Comparison of ENCODE assay signal across 11 cellular contexts in the genomic region with DNA sequence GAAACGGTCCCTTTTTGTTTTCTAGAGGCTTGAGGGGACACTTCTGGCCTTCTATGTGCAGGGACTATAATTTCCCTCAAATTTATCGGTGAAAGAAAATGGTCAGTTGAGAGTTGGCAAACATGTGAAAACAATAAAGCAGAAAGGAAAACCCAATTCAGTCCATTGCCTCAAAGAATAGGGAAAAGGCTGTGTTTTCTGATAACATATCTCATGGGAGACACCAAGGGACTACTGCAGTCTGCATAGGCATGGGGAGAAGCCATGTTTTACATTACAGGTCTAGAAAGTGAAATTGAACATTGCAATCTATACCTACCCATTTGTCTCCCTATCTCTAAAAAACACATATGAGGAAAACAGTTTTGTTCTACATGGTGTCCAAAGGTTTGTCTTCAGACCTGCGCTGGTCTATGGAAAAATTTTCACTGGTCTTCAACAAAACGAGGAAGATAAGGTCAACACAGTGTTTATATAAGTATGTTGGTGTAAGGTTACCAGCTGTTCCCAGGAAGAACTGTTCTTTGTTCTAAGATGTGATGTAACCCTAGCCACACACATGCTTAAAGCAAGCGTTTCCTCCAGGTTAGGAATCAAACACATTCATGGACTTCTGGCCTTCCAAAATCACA.
DNase-seq lines count a peak whose midpoint lies in the region; ATAC-seq and TF ChIP-seq lines count a peak whose summit lies in the region.
"Had no signal": no experiment of that assay in that cellular context is flagged by ENCODE, and none has a peak within 500 bp of the region (broad histone marks: within the 10 kb centered on the region; RNA-seq: fewer than 3 reads in every experiment).

No MANE protein-coding gene starts in this region.

- CTCF ChIA-PET in Caco-2 (lab: Charles Lee), result no interaction called here

- ATAC-seq in left lung, result peak; percentile 26
- no peak for ATAC-seq in HG03521 (IDR thresholded peaks at IDR 0.05; ENCODE audit: unreplicated experiment)
- no peak for ATAC-seq in GM18511 (IDR thresholded peaks at IDR 0.05; ENCODE audit: unreplicated experiment)
- ATAC-seq: foreskin keratinocyte, T-cell had no signal

- peaks cover 6% of the 10 kb centered on the region for H3K36me3 Mint-ChIP-seq in Caco-2 (ENCODE audit: insufficient read depth, unreplicated experiment)
- H3K36me3 Mint-ChIP-seq: T-cell had no signal

- H3K27me3 ChIP-seq in Caco-2 (replicated peaks; ENCODE audit: control insufficient read depth, insufficient read depth, low read length) (no peaks in the 10 kb centered on the region), left lung (no peaks in the 10 kb centered on the region)
- H3K27me3 ChIP-seq: foreskin keratinocyte, neutrophil had no signal

- no peak for TF ChIP-seq CTCF in Caco-2 (IDR thresholded peaks at IDR 0.05; ENCODE audit: insufficient read depth in 1 of 2, low read depth in 1 of 2, low read length in 1 of 2, severe bottlenecking in 1 of 2, unreplicated experiment in 1 of 2)
- no peak for TF ChIP-seq CTCF in LNCaP clone FGC (IDR thresholded peaks at IDR 0.05; ENCODE audit: control insufficient read depth, extremely low read depth, insufficient read depth)
- no peak for TF ChIP-seq CTCF in left lung (IDR thresholded peaks at IDR 0.05)

- no peaks in the 10 kb centered on the region for H3K9me3 Mint-ChIP-seq in Caco-2 (ENCODE audit: unreplicated experiment)
- H3K9me3 Mint-ChIP-seq: T-cell had no signal

- peak overlapping the region; percentile 67 for H3K27ac Mint-ChIP-seq in Caco-2 (ENCODE audit: unreplicated experiment)
- H3K27ac Mint-ChIP-seq: T-cell had no signal

- H3K27ac ChIP-seq in left lung, result no peak overlapping the region
- H3K27ac ChIP-seq: foreskin keratinocyte, neutrophil had no signal

- peaks cover 23% of the 10 kb centered on the region for H3K4me1 Mint-ChIP-seq in Caco-2 (ENCODE audit: low read depth, unreplicated experiment)

- intact Hi-C loops in Caco-2 (cut with micrococcal nuclease; ENCODE audit: unreplicated experiment) (no loop called here), left lung (cut with DNase I) (no loop called here)

- no peak overlapping the region for H3K4me3 ChIP-seq in Caco-2 (ENCODE audit: low read depth, low read length)
- no peak overlapping the region for H3K4me3 ChIP-seq in LNCaP clone FGC (ENCODE audit: low read depth, low read length)
- no peak overlapping the region for H3K4me3 ChIP-seq in left lung

- H3K4me1 ChIP-seq in Caco-2, result peaks cover 52% of the 10 kb centered on the region
- H3K4me1 ChIP-seq in left lung, result peaks cover 10 to 32% of the 10 kb centered on the region in 2 donors
- H3K4me1 ChIP-seq: foreskin keratinocyte had no signal

- POLR2A ChIA-PET in Caco-2 (lab: Charles Lee), result interaction anchor here (0.6 kb wide), 2 partner anchors 17 to 386 kb away, joined by 5 to 10 read pairs; no protein-coding TSS in a partner anchor

- H3K36me3 ChIP-seq in Caco-2 (ENCODE audit: control insufficient read depth, insufficient read depth, low read length) (no peaks in the 10 kb centered on the region), left lung (no peaks in the 10 kb centered on the region)
- H3K36me3 ChIP-seq: neutrophil had no signal

- H3K9me3 ChIP-seq in Caco-2, result no peaks in the 10 kb centered on the region; the same call in 1 of the 2 replicates
- H3K9me3 ChIP-seq in left lung, result no peaks in the 10 kb centered on the region
- H3K9me3 ChIP-seq: neutrophil had no signal

- BruUV-seq in Caco-2 (replicated peaks; lab: Mats Ljungman, UMichigan), result no TSS peak

- H3K4me3 Mint-ChIP-seq in Caco-2 (ENCODE audit: unreplicated experiment), result peak overlapping the region; percentile 3
- H3K4me3 Mint-ChIP-seq: T-cell had no signal

- peak in 1 of 2 experiments; percentile 45 for DNase-seq in Caco-2
- DNase-seq in LNCaP clone FGC (ENCODE audit: low read depth), result peak; percentile 85
- DNase-seq in amniotic epithelial cell (ENCODE audit: low read depth), result peak; percentile 92
- no peak for DNase-seq in left lung
- DNase-seq in activated CD8-positive, alpha-beta memory T cell treated with anti-CD3 and anti-CD28 coated beads for 24 hours, result no peak
- DNase-seq in islet precursor cell, result no peak
- DNase-seq: T-cell had no signal

- no peaks in the 10 kb centered on the region for H3K27me3 Mint-ChIP-seq in Caco-2 (ENCODE audit: insufficient read depth, unreplicated experiment)

Comparison
In these comparisons a context has a peak if more than half of its experiments do, and no peak if none do; other contexts are left out.
1. DNase-seq: peak in LNCaP clone FGC (single experiment) and amniotic epithelial cell (single experiment); none in left lung (0 of 2), activated CD8-positive, alpha-beta memory T cell treated with anti-CD3 and anti-CD28 coated beads for 24 hours (single experiment) and islet precursor cell (single experiment).